ENCODE assay signal across 9 cellular contexts in the genomic region with DNA sequence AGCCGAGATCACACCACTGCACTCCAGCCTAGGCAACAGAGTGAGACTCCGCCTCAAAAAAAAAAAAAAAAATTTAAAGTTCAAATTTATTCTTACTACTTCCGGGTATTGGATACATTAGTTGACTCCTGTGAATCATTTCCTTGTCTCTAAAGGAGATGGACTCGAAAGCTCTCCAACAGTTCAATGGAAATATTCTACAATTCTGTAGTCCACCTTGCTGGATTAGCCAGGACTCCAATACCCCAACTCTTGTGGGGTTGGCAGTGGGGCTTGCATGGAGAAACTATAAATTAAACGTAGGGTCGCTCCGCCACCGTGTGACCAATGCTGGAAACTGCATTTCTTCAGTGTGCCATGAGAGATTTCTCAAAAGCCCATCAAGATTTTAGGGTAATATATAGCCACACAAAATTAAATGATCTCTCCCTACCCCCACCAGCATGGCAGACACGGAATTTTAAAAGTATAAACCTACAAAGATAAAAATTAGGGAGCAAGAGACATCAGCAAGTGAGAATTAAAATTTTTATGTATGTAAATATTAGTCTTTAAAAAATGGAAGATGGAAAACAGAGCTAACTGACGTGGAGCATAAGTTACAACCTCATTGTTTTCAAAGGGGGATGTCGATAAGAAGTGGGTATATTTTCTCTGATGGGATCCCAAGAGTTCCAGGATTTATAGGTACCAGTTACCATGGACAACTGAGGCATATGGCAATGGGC. TPM values are rescaled to one million over a fixed set of nuclear protein-coding genes. Genes with fewer than 3 reads are reported as not detected.
DNase-seq lines count a peak whose midpoint lies in the region; ATAC-seq and TF ChIP-seq lines count a peak whose summit lies in the region.
"Had no signal": no experiment of that assay in that cellular context is flagged by ENCODE, and none has a peak within 500 bp of the region (broad histone marks: within the 10 kb centered on the region; RNA-seq: fewer than 3 reads in every experiment).

No MANE protein-coding gene starts in this region.

- H3K27ac Mint-ChIP-seq in CD8-positive, alpha-beta T cell: no peak overlapping the region
- no peak overlapping the region for H3K27ac Mint-ChIP-seq in neural progenitor cell
- H3K27ac Mint-ChIP-seq: T-helper 1 cell treated with Interleukin-12 subunit alpha and Interleukin-12 subunit beta and Interleukin-4 antibody, amounts not matched to agents 30 μg/mL and 1 μg/mL, for 36 hours had no signal

- H4K20me1 ChIP-seq in neural progenitor cell (ENCODE audit: low read depth): no peaks in the 10 kb centered on the region

- H3K9ac ChIP-seq in neural progenitor cell: no peak overlapping the region

- no peaks in the 10 kb centered on the region for H3F3A ChIP-seq in neural progenitor cell (ENCODE audit: low read depth)

- peaks cover 9% of the 10 kb centered on the region for H3K27me3 Mint-ChIP-seq in CD8-positive, alpha-beta T cell (ENCODE audit: low read depth)
- peaks cover 2% of the 10 kb centered on the region for H3K27me3 Mint-ChIP-seq in neural progenitor cell (ENCODE audit: insufficient read depth, low read depth)

- H3K4me3 ChIP-seq in CD8-positive, alpha-beta T cell (ENCODE audit: low read depth, low read length): no peak overlapping the region
- H3K4me3 ChIP-seq in fibroblast of the aortic adventitia (ENCODE audit: low read depth, low read length) (no peak overlapping the region), neural progenitor cell (no peak overlapping the region)

- H3K36me3 Mint-ChIP-seq in CD8-positive, alpha-beta T cell: peaks cover 5% of the 10 kb centered on the region
- H3K36me3 Mint-ChIP-seq in neural progenitor cell: no peaks in the 10 kb centered on the region

- peak; percentile 34 to 75 (median 43) for DNase-seq in CD8-positive, alpha-beta T cell
- DNase-seq in HS-27A (ENCODE audit: low read depth) (peak; percentile 7), OCI-M1 (lab: John Stamatoyannopoulos, UW) (peak; percentile 81), fibroblast of the aortic adventitia (ENCODE audit: low read depth) (peak; percentile 74), neural progenitor cell (ENCODE audit: low spot score) (peak; percentile 81), stromal cell of bone marrow (ENCODE audit: low read depth) (peak; percentile 33)
- peak; percentile 77 to 80 for DNase-seq in activated T-cell treated with anti-CD3 and anti-CD28 coated beads, Interleukin-2, amount 50 U/mL, for 48 hours

- peak; percentile 65 for TF ChIP-seq CTCF in CD8-positive, alpha-beta T cell (IDR thresholded peaks at IDR 0.05)
- TF ChIP-seq CTCF in fibroblast of the aortic adventitia (IDR thresholded peaks at IDR 0.05; ENCODE audit: insufficient read depth, low read length): peak; percentile 74
- peak; percentile 91 for TF ChIP-seq CTCF in neural progenitor cell (IDR thresholded peaks at IDR 0.05)

- CTCF ChIA-PET in CD8-positive, alpha-beta T cell (lab: Charles Lee): interaction anchor here (0.6 to 6.3 kb wide), 20 partner anchors 8 to 298 kb away, joined by 3 to 54 read pairs (median 4); partner anchors contain the start of gene KIF3C

- H3K4me3 Mint-ChIP-seq in CD8-positive, alpha-beta T cell: no peak overlapping the region
- no peak overlapping the region for H3K4me3 Mint-ChIP-seq in neural progenitor cell
- H3K4me3 Mint-ChIP-seq: T-helper 1 cell treated with Interleukin-12 subunit alpha and Interleukin-12 subunit beta and Interleukin-4 antibody, amounts not matched to agents 30 μg/mL and 1 μg/mL, for 36 hours had no signal

- no peak overlapping the region for H3K27ac ChIP-seq in CD8-positive, alpha-beta T cell (ENCODE audit: low read depth, low read length)
- H3K27ac ChIP-seq in neural progenitor cell: no peak overlapping the region

- H3K4me1 Mint-ChIP-seq in CD8-positive, alpha-beta T cell (ENCODE audit: low read depth): no peaks in the 10 kb centered on the region
- H3K4me1 Mint-ChIP-seq in neural progenitor cell: peaks cover 3% of the 10 kb centered on the region

- H3K9me3 ChIP-seq in CD8-positive, alpha-beta T cell (ENCODE audit: low read length): no peaks in the 10 kb centered on the region
- no peaks in the 10 kb centered on the region for H3K9me3 ChIP-seq in neural progenitor cell (ENCODE audit: low read depth)

- H2AFZ ChIP-seq in neural progenitor cell (replicated peaks): no peak overlapping the region

- H3K9me3 Mint-ChIP-seq in CD8-positive, alpha-beta T cell: no peaks in the 10 kb centered on the region
- H3K9me3 Mint-ChIP-seq in neural progenitor cell: no peaks in the 10 kb centered on the region
- H3K9me3 Mint-ChIP-seq: T-helper 1 cell treated with Interleukin-12 subunit alpha and Interleukin-12 subunit beta and Interleukin-4 antibody, amounts not matched to agents 30 μg/mL and 1 μg/mL, for 36 hours had no signal

- H3K79me2 ChIP-seq in neural progenitor cell (ENCODE audit: low read depth): no peaks in the 10 kb centered on the region

- H3K36me3 ChIP-seq in CD8-positive, alpha-beta T cell (ENCODE audit: insufficient read depth, low read length): no peaks in the 10 kb centered on the region
- no peaks in the 10 kb centered on the region for H3K36me3 ChIP-seq in neural progenitor cell

- peak; percentile 79 for ATAC-seq in CD8-positive, alpha-beta T cell
- ATAC-seq in GM19324 (IDR thresholded peaks at IDR 0.05; ENCODE audit: low FRiP score, unreplicated experiment): no peak

- H3K4me2 ChIP-seq in neural progenitor cell: no peak overlapping the region

- intact Hi-C loops in CD8-positive, alpha-beta T cell (cut with DNase I, micrococcal nuclease): loop anchor here (1.0 to 5.0 kb wide), 7 partner anchors 57 to 538 kb away; no protein-coding TSS in a partner anchor

- no peaks in the 10 kb centered on the region for H3K4me1 ChIP-seq in CD8-positive, alpha-beta T cell (ENCODE audit: insufficient read depth, low read length)
- no peaks in the 10 kb centered on the region for H3K4me1 ChIP-seq in neural progenitor cell

- POLR2A ChIA-PET in CD8-positive, alpha-beta T cell (lab: Charles Lee): no interaction called here

- H3K27me3 ChIP-seq in CD8-positive, alpha-beta T cell (ENCODE audit: insufficient read depth, low read length): no peaks in the 10 kb centered on the region
- H3K27me3 ChIP-seq in neural progenitor cell: no peaks in the 10 kb centered on the region

RNA-seq across cellular contexts. Expression of gene GAREM2, which starts 27.8 kb away (rescaled TPM):
- total RNA-seq in CD8-positive, alpha-beta T cell: 1 to 10 TPM; 2.5 to 4.8 TPM
- total RNA-seq in fibroblast of the aortic adventitia (ENCODE audit: low replicate concordance) (0.57 and 2.4 TPM in 2 replicates), neural progenitor cell (ENCODE audit: low replicate concordance) (15.1 and 20.0 TPM in 2 replicates)

Comparison
In these comparisons a context has a peak if more than half of its experiments do, and no peak if none do; other contexts are left out.
1. DNase-seq: peak in every context shown above with its lines; median percentile 81 in OCI-M1; 81 in neural progenitor cell; 78 in activated T-cell treated with anti-CD3 and anti-CD28 coated beads, Interleukin-2, amount 50 U/mL, for 48 hours; 74 in fibroblast of the aortic adventitia; 43 in CD8-positive, alpha-beta T cell; 33 in stromal cell of bone marrow; 7 in HS-27A.